ENCODE assay signal across 16 cellular contexts in the genomic region with DNA sequence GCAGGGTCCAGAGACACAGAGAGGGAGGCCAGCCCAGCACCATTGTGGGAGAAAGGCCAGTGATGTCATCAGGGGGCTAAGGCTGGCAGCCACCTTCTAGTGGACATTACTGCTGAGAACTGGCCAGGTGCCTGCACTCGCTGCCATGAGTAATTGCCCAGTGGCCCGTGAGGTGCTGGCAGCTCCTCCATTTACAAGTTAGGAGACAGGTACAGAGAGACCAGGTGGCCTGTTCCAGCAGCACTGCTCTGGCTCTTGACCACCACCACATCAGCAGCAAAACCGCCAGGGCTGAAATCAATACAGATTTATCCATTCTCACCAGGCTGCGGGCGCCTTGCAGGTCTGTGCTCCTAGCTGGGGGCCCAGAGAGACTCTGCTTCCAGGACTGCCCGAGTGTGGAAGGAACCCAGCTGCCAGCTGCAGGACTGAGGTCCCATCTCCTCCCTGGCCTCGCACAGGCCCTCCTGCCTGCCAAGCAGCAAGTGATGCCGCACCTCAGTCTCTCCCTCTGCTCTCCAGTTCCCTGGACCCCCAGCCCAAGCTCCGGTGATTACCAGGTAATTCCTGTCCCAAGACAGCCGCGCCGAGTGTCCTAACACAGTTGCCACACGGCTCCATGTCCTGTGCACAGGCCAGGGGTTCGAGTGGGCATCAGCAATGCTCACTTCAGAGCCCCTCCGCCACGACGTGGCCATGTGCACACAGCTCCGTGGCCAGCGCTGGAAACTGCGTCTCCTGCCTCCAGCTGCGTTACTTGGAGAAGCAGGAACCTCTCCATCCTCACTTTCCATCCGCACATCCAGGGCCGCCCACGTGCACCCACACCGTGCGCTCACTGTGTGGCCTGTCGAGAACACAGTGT.
DNase-seq lines count a peak whose midpoint lies in the region; ATAC-seq and TF ChIP-seq lines count a peak whose summit lies in the region.
"Had no signal": no experiment of that assay in that cellular context is flagged by ENCODE, and none has a peak within 500 bp of the region (broad histone marks: within the 10 kb centered on the region; RNA-seq: fewer than 3 reads in every experiment).

No MANE protein-coding gene starts in this region.

- H2BK12ac ChIP-seq in mesenchymal stem cell (ENCODE audit: low read length in 2 of 2): no peak overlapping the region

- H3K27me3 Mint-ChIP-seq in type B pancreatic cell: no peaks in the 10 kb centered on the region
- H3K27me3 Mint-ChIP-seq: brain had no signal

- H4K91ac ChIP-seq in mesenchymal stem cell (ENCODE audit: low read length): no peak overlapping the region

- DNase-seq in heart left ventricle (peak in 4 of 5 donors; percentile 5 to 57 (median 24)), heart right ventricle (no peak), WERI-Rb-1 (peak; percentile 32), lower lobe of right lung (peak; percentile 46), type B pancreatic cell (ENCODE audit: extremely low spot score, unreplicated experiment) (peak; percentile 66), SW 1271 (lab: John Stamatoyannopoulos, UW) (no peak), mesenchymal stem cell (no peak), GM20000 (ENCODE audit: low spot score) (no peak)
- DNase-seq: cortex of kidney; NCI-H2029 treated with DMSO at 0.1 percent for 48 hours; PC-3; stimulated activated CD4-positive, alpha-beta T cell treated with anti-CD3 and anti-CD28 coated beads, Interleukin-4, amount 100 ng/mL, for 24 hours had no signal

- intact Hi-C loops in heart left ventricle (cut with DNase I): no loop called here
- intact Hi-C loops in heart right ventricle (cut with DNase I): no loop called here
- intact Hi-C loops in lower lobe of right lung (cut with DNase I): no loop called here

- H2BK5ac ChIP-seq in mesenchymal stem cell (ENCODE audit: low read depth, low read length, poor library complexity, severe bottlenecking): no peak overlapping the region

- H3K36me3 Mint-ChIP-seq in type B pancreatic cell: no peaks in the 10 kb centered on the region
- H3K36me3 Mint-ChIP-seq: brain had no signal

- H3K79me1 ChIP-seq in mesenchymal stem cell (replicated peaks; ENCODE audit: low read length, poor library complexity, severe bottlenecking): no peaks in the 10 kb centered on the region

- no peak overlapping the region for H3K4me2 ChIP-seq in mesenchymal stem cell (ENCODE audit: low read length, poor library complexity, severe bottlenecking)

- no peaks in the 10 kb centered on the region for H3K36me3 ChIP-seq in heart left ventricle
- H3K36me3 ChIP-seq in heart right ventricle: no peaks in the 10 kb centered on the region
- H3K36me3 ChIP-seq in WERI-Rb-1: no peaks in the 10 kb centered on the region
- H3K36me3 ChIP-seq in lower lobe of right lung: no peaks in the 10 kb centered on the region
- no peaks in the 10 kb centered on the region for H3K36me3 ChIP-seq in mesenchymal stem cell (ENCODE audit: control insufficient read depth in 1 of 2, insufficient read depth in 2 of 2, low read depth in 1 of 2, low read length in 2 of 2)
- H3K36me3 ChIP-seq: HAP-1 had no signal

- no peak overlapping the region for H3K9ac ChIP-seq in mesenchymal stem cell (ENCODE audit: low read length)

- no peak overlapping the region for H3K4ac ChIP-seq in mesenchymal stem cell (ENCODE audit: low read depth in 1 of 2, low read length in 2 of 2)

- H3K9me3 ChIP-seq in heart left ventricle (peaks cover 0 to 9% (median 5%) of the 10 kb centered on the region in 12 donors), heart right ventricle (peaks cover 0 to 8% (median 5%) of the 10 kb centered on the region in 11 donors), WERI-Rb-1 (ENCODE audit: severe bottlenecking) (peaks cover 7% of the 10 kb centered on the region), lower lobe of right lung (peaks cover 6% of the 10 kb centered on the region), mesenchymal stem cell (ENCODE audit: control insufficient read depth, low read length) (peaks cover 2% of the 10 kb centered on the region)
- H3K9me3 ChIP-seq: HAP-1 had no signal

- no peak overlapping the region for H3K4me3 Mint-ChIP-seq in type B pancreatic cell
- H3K4me3 Mint-ChIP-seq: brain; T-helper 2 cell treated with Interferon-gamma antibody and Interleukin-4, amounts not matched to agents 5 μg/mL and 100 μg/mL, for 36 hours had no signal

- no peak overlapping the region for H3K23ac ChIP-seq in mesenchymal stem cell (ENCODE audit: low read length in 2 of 2)

- no peaks in the 10 kb centered on the region for H3K27me3 ChIP-seq in heart left ventricle
- H3K27me3 ChIP-seq in heart right ventricle: peaks cover 0 to 4% (median 0%) of the 10 kb centered on the region in 7 donors
- H3K27me3 ChIP-seq in WERI-Rb-1 (ENCODE audit: insufficient read depth, low read depth, severe bottlenecking): no peaks in the 10 kb centered on the region
- no peaks in the 10 kb centered on the region for H3K27me3 ChIP-seq in lower lobe of right lung (ENCODE audit: low read depth)
- peaks cover 0 to 61% of the 10 kb centered on the region in 2 experiments for H3K27me3 ChIP-seq in mesenchymal stem cell (ENCODE audit: control insufficient read depth in 1 of 2, insufficient read depth in 1 of 2, low read length in 2 of 2)

- no peak overlapping the region for H3K4me3 ChIP-seq in heart left ventricle
- H3K4me3 ChIP-seq in heart right ventricle: no peak overlapping the region
- no peak overlapping the region for H3K4me3 ChIP-seq in WERI-Rb-1 (ENCODE audit: low read depth, low read length)
- H3K4me3 ChIP-seq in lower lobe of right lung: no peak overlapping the region
- no peak overlapping the region for H3K4me3 ChIP-seq in mesenchymal stem cell (ENCODE audit: insufficient read depth in 1 of 2, low read depth in 1 of 2, low read length in 2 of 2)
- H3K4me3 ChIP-seq: HAP-1 had no signal

- no peak overlapping the region for H3K27ac Mint-ChIP-seq in type B pancreatic cell
- H3K27ac Mint-ChIP-seq: T-helper 2 cell treated with Interferon-gamma antibody and Interleukin-4, amounts not matched to agents 5 μg/mL and 100 μg/mL, for 36 hours had no signal

- no peak overlapping the region for H3K14ac ChIP-seq in mesenchymal stem cell (ENCODE audit: low read length in 2 of 2)

- H4K8ac ChIP-seq in mesenchymal stem cell (ENCODE audit: low read length): no peak overlapping the region

- H3K4me1 Mint-ChIP-seq in type B pancreatic cell (ENCODE audit: unreplicated experiment): peaks cover 8% of the 10 kb centered on the region

- peaks cover 3 to 35% (median 23%) of the 10 kb centered on the region in 12 donors for H3K4me1 ChIP-seq in heart left ventricle
- peaks cover 10 to 45% (median 20%) of the 10 kb centered on the region in 9 donors for H3K4me1 ChIP-seq in heart right ventricle
- peaks cover 17% of the 10 kb centered on the region for H3K4me1 ChIP-seq in lower lobe of right lung
- H3K4me1 ChIP-seq in mesenchymal stem cell (ENCODE audit: control insufficient read depth, insufficient read depth, low read depth, low read length): peaks cover 8% of the 10 kb centered on the region
- H3K4me1 ChIP-seq: HAP-1 had no signal

- no peaks in the 10 kb centered on the region for H3K9me3 Mint-ChIP-seq in type B pancreatic cell

- H2AK5ac ChIP-seq in mesenchymal stem cell (ENCODE audit: low read length, severe bottlenecking): no peak overlapping the region

- H2AFZ ChIP-seq in mesenchymal stem cell (ENCODE audit: low read depth, low read length): no peak overlapping the region

- TF ChIP-seq CTCF in heart left ventricle (IDR thresholded peaks at IDR 0.05): no peak
- TF ChIP-seq CTCF in heart right ventricle (IDR thresholded peaks at IDR 0.05): no peak
- no peak for TF ChIP-seq CTCF in WERI-Rb-1 (IDR thresholded peaks at IDR 0.05; ENCODE audit: low read depth, low read length)
- TF ChIP-seq CTCF in lower lobe of right lung (IDR thresholded peaks at IDR 0.05): no peak
- TF ChIP-seq CTCF in type B pancreatic cell (conservative IDR thresholded peaks at IDR 0.05): no peak
- TF ChIP-seq CTCF in GM20000 (IDR thresholded peaks at IDR 0.05; ENCODE audit: extremely low read depth, missing control alignments): no peak

- H2BK120ac ChIP-seq in mesenchymal stem cell (ENCODE audit: low read depth, low read length): no peak overlapping the region

- no peak overlapping the region for H2BK15ac ChIP-seq in mesenchymal stem cell (ENCODE audit: low read depth, poor library complexity, severe bottlenecking)

- TF ChIP-seq POLR2A in heart left ventricle (IDR thresholded peaks at IDR 0.05): no peak

- ATAC-seq in heart left ventricle: no peak
- ATAC-seq in heart right ventricle: no peak
- no peak for ATAC-seq in lower lobe of right lung
- ATAC-seq: PC-3 had no signal

- H3K27ac ChIP-seq in heart left ventricle (no peak overlapping the region), heart right ventricle (peak overlapping the region in 1 of 10 donors; percentile 90), WERI-Rb-1 (no peak overlapping the region), lower lobe of right lung (no peak overlapping the region), mesenchymal stem cell (ENCODE audit: low read length, poor library complexity, severe bottlenecking) (no peak overlapping the region)
- H3K27ac ChIP-seq: epithelial cell of prostate had no signal

- 87 to 96% (median 91%) methylated on average over 20 to 27 of the region's 27 CpGs for WGBS in heart left ventricle, 4 donors
- WGBS in heart right ventricle, 2 donors: 88 to 93% methylated on average over 27 of the region's 27 CpGs
- WGBS in mesenchymal stem cell: 89% methylated on average over 27 of the region's 27 CpGs

- H3K18ac ChIP-seq in mesenchymal stem cell (ENCODE audit: low read depth in 1 of 2, low read length in 2 of 2): no peak overlapping the region

Comparison
In these comparisons a context has a peak if more than half of its experiments do, and no peak if none do; other contexts are left out.
1. DNase-seq: peak in heart left ventricle (4 of 5), WERI-Rb-1 (single experiment), lower lobe of right lung (single experiment) and type B pancreatic cell (single experiment); none in heart right ventricle (0 of 2), SW 1271 (0 of 2), mesenchymal stem cell (single experiment) and GM20000 (single experiment).